Comparison of ENCODE assay signal across 1 cellular context in the genomic region with DNA sequence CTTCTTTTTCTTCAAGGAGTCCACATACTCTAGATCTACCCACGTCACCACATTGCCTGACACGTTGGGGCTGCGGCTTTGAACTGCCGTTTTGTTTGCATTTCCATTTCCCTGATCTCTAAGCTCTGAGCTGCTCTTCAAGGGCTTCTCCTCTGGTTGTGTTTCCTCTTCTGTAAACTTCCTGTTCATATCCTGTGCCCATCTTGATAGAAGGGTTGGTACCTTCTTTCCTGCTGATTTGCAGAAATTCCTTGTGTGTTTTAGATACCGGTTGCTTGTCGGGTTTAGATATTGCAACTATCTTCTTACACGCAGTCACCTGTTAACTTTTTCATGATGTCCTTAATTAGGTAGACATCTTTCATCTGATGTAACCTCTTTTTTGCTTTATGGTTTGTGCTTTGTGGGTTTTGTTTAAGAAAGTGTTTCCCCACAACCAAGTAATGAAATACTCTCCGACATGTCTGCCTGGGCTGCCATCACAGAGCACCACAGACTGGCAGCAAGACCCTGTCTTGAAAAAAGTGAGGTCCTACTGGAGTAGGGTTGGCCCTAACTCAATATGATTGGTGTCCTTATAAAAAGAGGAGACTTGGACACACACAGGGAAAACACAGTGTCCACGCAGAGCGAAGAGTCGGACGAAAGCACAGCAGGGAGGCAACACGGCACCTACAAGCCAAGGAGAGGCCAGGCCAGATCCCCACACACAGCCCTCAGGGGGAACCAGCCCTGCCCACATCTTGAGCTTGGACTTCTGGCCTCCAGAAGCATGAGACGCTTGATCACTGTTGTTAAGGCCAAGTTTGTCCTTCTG.
TF ChIP-seq lines count a peak whose summit lies in the region.

No MANE protein-coding gene starts in this region.

TF ChIP-seq in HepG2, 621 proteins besides CTCF, POLR2A, EP300 and RAD21 (continued from another document):
- no peak for TF ChIP-seq ZNF850 (CRISPR knock-in tag; conservative IDR thresholded peaks at IDR 0.05)
- no peak for TF ChIP-seq ZNF20 (CRISPR knock-in tag; IDR thresholded peaks at IDR 0.05)
- no peak for TF ChIP-seq ZNF746 (CRISPR knock-in tag; IDR thresholded peaks at IDR 0.05)
- no peak for TF ChIP-seq ZNF367 (CRISPR knock-in tag; IDR thresholded peaks at IDR 0.05; ENCODE audit: borderline replicate concordance)
- no peak for TF ChIP-seq ZNF577 (CRISPR knock-in tag; IDR thresholded peaks at IDR 0.05; ENCODE audit: borderline replicate concordance, low read depth)
- TF ChIP-seq HIVEP1 (CRISPR knock-in tag; IDR thresholded peaks at IDR 0.05), result no peak
- no peak for TF ChIP-seq NAIF1 (CRISPR knock-in tag; IDR thresholded peaks at IDR 0.05; ENCODE audit: borderline replicate concordance)
- TF ChIP-seq SP4 (CRISPR knock-in tag; IDR thresholded peaks at IDR 0.05), result no peak
- TF ChIP-seq, protein P1, sequence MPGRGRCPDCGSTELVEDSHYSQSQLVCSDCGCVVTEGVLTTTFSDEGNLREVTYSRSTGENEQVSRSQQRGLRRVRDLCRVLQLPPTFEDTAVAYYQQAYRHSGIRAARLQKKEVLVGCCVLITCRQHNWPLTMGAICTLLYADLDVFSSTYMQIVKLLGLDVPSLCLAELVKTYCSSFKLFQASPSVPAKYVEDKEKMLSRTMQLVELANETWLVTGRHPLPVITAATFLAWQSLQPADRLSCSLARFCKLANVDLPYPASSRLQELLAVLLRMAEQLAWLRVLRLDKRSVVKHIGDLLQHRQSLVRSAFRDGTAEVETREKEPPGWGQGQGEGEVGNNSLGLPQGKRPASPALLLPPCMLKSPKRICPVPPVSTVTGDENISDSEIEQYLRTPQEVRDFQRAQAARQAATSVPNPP (CRISPR knock-in tag; IDR thresholded peaks at IDR 0.05), result no peak
- no peak for TF ChIP-seq UBTF (CRISPR knock-in tag; IDR thresholded peaks at IDR 0.05)
- TF ChIP-seq U2AF2 (IDR thresholded peaks at IDR 0.05; ENCODE audit: low read depth, low read length), result no peak
- TF ChIP-seq, protein P2, sequence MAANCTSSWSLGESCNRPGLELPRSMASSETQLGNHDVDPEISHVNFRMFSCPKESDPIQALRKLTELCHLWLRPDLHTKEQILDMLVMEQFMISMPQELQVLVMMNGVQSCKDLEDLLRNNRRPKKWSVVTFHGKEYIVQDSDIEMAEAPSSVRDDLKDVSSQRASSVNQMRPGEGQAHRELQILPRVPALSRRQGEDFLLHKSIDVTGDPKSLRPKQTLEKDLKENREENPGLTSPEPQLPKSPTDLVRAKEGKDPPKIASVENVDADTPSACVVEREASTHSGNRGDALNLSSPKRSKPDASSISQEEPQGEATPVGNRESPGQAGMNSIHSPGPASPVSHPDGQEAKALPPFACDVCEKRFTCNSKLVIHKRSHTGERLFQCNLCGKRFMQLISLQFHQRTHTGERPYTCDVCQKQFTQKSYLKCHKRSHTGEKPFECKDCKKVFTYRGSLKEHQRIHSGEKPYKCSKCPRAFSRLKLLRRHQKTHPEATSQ (CRISPR knock-in tag; IDR thresholded peaks at IDR 0.05; ENCODE audit: borderline replicate concordance), result no peak
- TF ChIP-seq MED1 (CRISPR knock-in tag; IDR thresholded peaks at IDR 0.05), result peak; percentile 73
- TF ChIP-seq ZNF160 (CRISPR knock-in tag; IDR thresholded peaks at IDR 0.05), result peak; percentile 46; the same call in 1 of the 2 replicates
- TF ChIP-seq ZNF768 (CRISPR knock-in tag; IDR thresholded peaks at IDR 0.05), result no peak
- TF ChIP-seq, protein P3, sequence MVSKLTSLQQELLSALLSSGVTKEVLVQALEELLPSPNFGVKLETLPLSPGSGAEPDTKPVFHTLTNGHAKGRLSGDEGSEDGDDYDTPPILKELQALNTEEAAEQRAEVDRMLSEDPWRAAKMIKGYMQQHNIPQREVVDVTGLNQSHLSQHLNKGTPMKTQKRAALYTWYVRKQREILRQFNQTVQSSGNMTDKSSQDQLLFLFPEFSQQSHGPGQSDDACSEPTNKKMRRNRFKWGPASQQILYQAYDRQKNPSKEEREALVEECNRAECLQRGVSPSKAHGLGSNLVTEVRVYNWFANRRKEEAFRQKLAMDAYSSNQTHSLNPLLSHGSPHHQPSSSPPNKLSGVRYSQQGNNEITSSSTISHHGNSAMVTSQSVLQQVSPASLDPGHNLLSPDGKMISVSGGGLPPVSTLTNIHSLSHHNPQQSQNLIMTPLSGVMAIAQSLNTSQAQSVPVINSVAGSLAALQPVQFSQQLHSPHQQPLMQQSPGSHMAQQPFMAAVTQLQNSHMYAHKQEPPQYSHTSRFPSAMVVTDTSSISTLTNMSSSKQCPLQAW (CRISPR knock-in tag; IDR thresholded peaks at IDR 0.05), result peak; percentile 45; the same call in 1 of the 2 replicates
- peak; percentile 33; the same call in 1 of the 2 replicates for TF ChIP-seq ZSCAN9 (CRISPR knock-in tag; IDR thresholded peaks at IDR 0.05; ENCODE audit: borderline replicate concordance)
- TF ChIP-seq, protein P4, sequence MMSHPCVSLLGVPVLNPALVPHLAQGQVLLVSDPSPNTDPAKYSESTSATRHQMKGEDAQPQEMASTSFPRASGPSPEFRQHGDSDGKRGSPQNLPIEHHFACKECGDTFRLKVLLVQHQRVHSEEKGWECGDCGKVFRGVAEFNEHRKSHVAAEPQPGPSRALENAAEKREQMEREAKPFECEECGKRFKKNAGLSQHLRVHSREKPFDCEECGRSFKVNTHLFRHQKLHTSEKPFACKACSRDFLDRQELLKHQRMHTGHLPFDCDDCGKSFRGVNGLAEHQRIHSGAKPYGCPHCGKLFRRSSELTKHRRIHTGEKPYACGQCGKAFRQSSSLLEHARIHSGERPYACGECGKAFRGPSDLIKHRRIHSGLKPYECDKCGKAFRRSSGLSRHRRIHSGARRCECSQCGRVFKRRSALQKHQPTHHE (CRISPR knock-in tag; IDR thresholded peaks at IDR 0.05; ENCODE audit: borderline replicate concordance), result no peak
- TF ChIP-seq ZNF703 (CRISPR knock-in tag; IDR thresholded peaks at IDR 0.05; ENCODE audit: borderline replicate concordance), result no peak
- TF ChIP-seq HMG20B (CRISPR knock-in tag; conservative IDR thresholded peaks at IDR 0.05), result no peak
TF ChIP-seq in HepG2: peak in this region for 100.
